16 cellular contexts compared by ENCODE assay signal in genomic region chr5:111261610-111262009, GRCh38.
"Had no signal": no experiment of that assay in that cellular context is flagged by ENCODE, and none has a peak within 500 bp of the region (broad histone marks: within the 10 kb centered on the region; RNA-seq: fewer than 3 reads in every experiment).

No MANE protein-coding gene starts in this region.

- H3K27me3 Mint-ChIP-seq: effector memory CD8-positive, alpha-beta T cell; naive B cell; stimulated activated memory B cell treated with anti-CD40 and anti-IgM and Interleukin-4, amounts not matched to agents 10 μg/mL and 1 μg/mL and 100 μg/mL, for 72 hours; T-cell had no signal

- H3K27ac ChIP-seq: gastroesophageal sphincter, heart right ventricle, ovary, SK-N-MC, tibial artery had no signal

- DNase-seq: activated CD4-positive, CD25-positive, alpha-beta regulatory T cell treated with anti-CD3 and anti-CD28 coated beads, Interleukin-2, amount 50 U/mL, for 72 hours; activated CD8-positive, alpha-beta memory T cell treated with anti-CD3 and anti-CD28 coated beads for 24 hours; aorta; dermis blood vessel endothelial cell; effector memory CD8-positive, alpha-beta T cell; heart right ventricle; naive B cell; ovary; T-cell; T-helper 9 cell; tibial artery had no signal

- ATAC-seq: effector memory CD8-positive, alpha-beta T cell; gastroesophageal sphincter; heart right ventricle; left lobe of liver; stimulated activated memory B cell treated with anti-CD40 and anti-IgM and Interleukin-4, amounts not matched to agents 10 μg/mL and 1 μg/mL and 100 μg/mL, for 72 hours had no signal

- H3K4me3 ChIP-seq: gastroesophageal sphincter, heart right ventricle, ovary, SK-N-MC, tibial artery had no signal

- H3K9me3 ChIP-seq: gastroesophageal sphincter, ovary, tibial artery had no signal

- H3K9me3 Mint-ChIP-seq: effector memory CD8-positive, alpha-beta T cell had no signal

- H3K4me3 Mint-ChIP-seq: effector memory CD8-positive, alpha-beta T cell; naive B cell; stimulated activated memory B cell treated with anti-CD40 and anti-IgM and Interleukin-4, amounts not matched to agents 10 μg/mL and 1 μg/mL and 100 μg/mL, for 72 hours; T-cell had no signal

- FAIRE-seq: urothelium cell line had no signal

- H3K4me1 Mint-ChIP-seq: naive B cell; stimulated activated memory B cell treated with anti-CD40 and anti-IgM and Interleukin-4, amounts not matched to agents 10 μg/mL and 1 μg/mL and 100 μg/mL, for 72 hours had no signal

- H3K27me3 ChIP-seq: gastroesophageal sphincter, heart right ventricle, ovary, tibial artery had no signal

- H3K36me3 Mint-ChIP-seq: naive B cell; stimulated activated memory B cell treated with anti-CD40 and anti-IgM and Interleukin-4, amounts not matched to agents 10 μg/mL and 1 μg/mL and 100 μg/mL, for 72 hours had no signal

- H3K4me1 ChIP-seq: gastroesophageal sphincter, heart right ventricle, tibial artery had no signal

- H3K27ac Mint-ChIP-seq: effector memory CD8-positive, alpha-beta T cell; naive B cell; stimulated activated memory B cell treated with anti-CD40 and anti-IgM and Interleukin-4, amounts not matched to agents 10 μg/mL and 1 μg/mL and 100 μg/mL, for 72 hours; T-cell had no signal

- H3K36me3 ChIP-seq: gastroesophageal sphincter, heart right ventricle, ovary, tibial artery had no signal
